In the genomic region with DNA sequence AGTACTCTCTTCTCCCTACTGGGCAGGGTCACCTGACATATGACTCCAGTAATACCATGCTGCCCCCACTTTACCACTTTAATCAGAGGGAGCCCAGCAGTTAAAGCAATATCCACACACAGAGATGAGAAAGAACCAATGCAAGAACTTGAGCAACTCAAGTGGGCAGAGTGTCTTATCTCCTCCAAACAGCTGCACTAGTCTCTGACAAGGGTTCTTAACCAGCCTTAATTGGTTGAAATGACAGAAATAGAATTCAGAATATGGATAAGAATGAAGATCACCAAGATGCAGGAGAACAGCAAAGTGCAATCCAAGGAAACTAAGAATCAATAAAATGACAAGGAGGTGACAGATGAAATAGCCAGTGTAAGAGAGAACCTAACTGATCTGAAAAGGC, we compare ENCODE assay signal across 1 cellular context.
A peak's percentile ranks its signal among the peaks of the same experiment; 100 is the strongest.
TF ChIP-seq lines count a peak whose summit lies in the region.

No MANE protein-coding gene starts in this region.

TF ChIP-seq in K562, 482 proteins besides CTCF, POLR2A, EP300 and RAD21 (continued from another document and continues in another):
- TF ChIP-seq BCLAF1 (IDR thresholded peaks at IDR 0.05; ENCODE audit: borderline replicate concordance in 1 of 2, control insufficient read depth in 1 of 2, low read depth in 2 of 2, low read length in 1 of 2) = no peak
- no peak for TF ChIP-seq GATAD2A (IDR thresholded peaks at IDR 0.05)
- TF ChIP-seq XRCC5 (IDR thresholded peaks at IDR 0.05; ENCODE audit: low read depth, low read length) = no peak
- no peak for TF ChIP-seq ELF4 (CRISPR knock-in tag; IDR thresholded peaks at IDR 0.05)
- peak; percentile 4; the same call in 1 of the 2 replicates for TF ChIP-seq JUND (IDR thresholded peaks at IDR 0.05; ENCODE audit: borderline replicate concordance, low read depth, low read length)
- TF ChIP-seq JUND (tag; IDR thresholded peaks at IDR 0.05; ENCODE audit: borderline replicate concordance, low read depth, low read length) = no peak; the same call in 2 of the 3 replicates
- TF ChIP-seq TFAM (CRISPR knock-in tag; conservative IDR thresholded peaks at IDR 0.05) = no peak
- TF ChIP-seq ZNF277 (CRISPR knock-in tag; IDR thresholded peaks at IDR 0.05; ENCODE audit: borderline replicate concordance) = no peak
- TF ChIP-seq TAF1 (IDR thresholded peaks at IDR 0.05; ENCODE audit: control insufficient read depth, extremely low read depth, insufficient read depth, low read length, severe bottlenecking) = no peak
- TF ChIP-seq MLX (CRISPR knock-in tag; conservative IDR thresholded peaks at IDR 0.05) = no peak
- TF ChIP-seq NRF1 (conservative IDR thresholded peaks at IDR 0.05 in 1 of 2, IDR thresholded peaks at IDR 0.05 in 1 of 2) = peak; percentile 38 to 56; a peak in 2 of 4 replicates
- TF ChIP-seq ZNF75A (CRISPR knock-in tag; IDR thresholded peaks at IDR 0.05) = no peak
- peak; percentile 92 for TF ChIP-seq TEAD4 (IDR thresholded peaks at IDR 0.05; ENCODE audit: low read length)
- TF ChIP-seq TEAD4 (CRISPR knock-in tag; IDR thresholded peaks at IDR 0.05; ENCODE audit: borderline replicate concordance) = no peak
- TF ChIP-seq SIN3A (IDR thresholded peaks at IDR 0.05; ENCODE audit: borderline replicate concordance in 2 of 2, control insufficient read depth in 1 of 2, low read depth in 2 of 2, low read length in 2 of 2) = no peak
- TF ChIP-seq CREB1 (IDR thresholded peaks at IDR 0.05) = peak; percentile 58; the same call in 1 of the 2 replicates
- TF ChIP-seq CREB1 (CRISPR knock-in tag; IDR thresholded peaks at IDR 0.05) = no peak
- peak; percentile 77 for TF ChIP-seq SMARCE1 (IDR thresholded peaks at IDR 0.05)
- TF ChIP-seq ZNF274 (IDR thresholded peaks at IDR 0.05; ENCODE audit: borderline replicate concordance, low read depth, low read length) = no peak
- no peak for TF ChIP-seq TCF7L2 (IDR thresholded peaks at IDR 0.05; ENCODE audit: low read depth, low read length)
- TF ChIP-seq EZH2 (IDR thresholded peaks at IDR 0.05; ENCODE audit: borderline replicate concordance, low read depth, low read length) = no peak
- TF ChIP-seq FOXA1 (IDR thresholded peaks at IDR 0.05; ENCODE audit: borderline replicate concordance) = no peak
- no peak for TF ChIP-seq IFI16 (CRISPR knock-in tag; IDR thresholded peaks at IDR 0.05)
- TF ChIP-seq TFAP4 (CRISPR knock-in tag; IDR thresholded peaks at IDR 0.05; ENCODE audit: borderline replicate concordance) = peak; percentile 61; the same call in 1 of the 2 replicates
- TF ChIP-seq ZNF586 (CRISPR knock-in tag; conservative IDR thresholded peaks at IDR 0.05) = no peak
- TF ChIP-seq CEBPB (tag; IDR thresholded peaks at IDR 0.05) = peak; percentile 90
- TF ChIP-seq SAFB (IDR thresholded peaks at IDR 0.05; ENCODE audit: borderline replicate concordance, low read depth, low read length) = no peak
- 0 out of 2 replicates have a peak, but pooled peaks have one; percentile 21 for TF ChIP-seq LCOR (CRISPR knock-in tag; IDR thresholded peaks at IDR 0.05)
- TF ChIP-seq ESRRA (IDR thresholded peaks at IDR 0.05; ENCODE audit: borderline replicate concordance, low read depth) = no peak
- TF ChIP-seq C11orf30 (IDR thresholded peaks at IDR 0.05; ENCODE audit: low read depth) = no peak
- peak; percentile 48; the same call in 1 of the 2 replicates for TF ChIP-seq CC2D1A (IDR thresholded peaks at IDR 0.05)
- TF ChIP-seq ETV1 (tag; conservative IDR thresholded peaks at IDR 0.05; ENCODE audit: low read depth) = no peak
- TF ChIP-seq ID3 (CRISPR knock-in tag; IDR thresholded peaks at IDR 0.05) = no peak
- no peak for TF ChIP-seq ID3 (tag; IDR thresholded peaks at IDR 0.05)
- TF ChIP-seq NBN (IDR thresholded peaks at IDR 0.05; ENCODE audit: low read depth) = 0 out of 2 replicates have a peak, but pooled peaks have one; percentile 30
- TF ChIP-seq ZFP36 (IDR thresholded peaks at IDR 0.05; ENCODE audit: low read depth, low read length, partially characterized antibody) = no peak
- TF ChIP-seq ELF1 (tag; IDR thresholded peaks at IDR 0.05) = no peak
- TF ChIP-seq PHF21A (IDR thresholded peaks at IDR 0.05; ENCODE audit: borderline replicate concordance, low read depth) = no peak
- TF ChIP-seq RB1 (IDR thresholded peaks at IDR 0.05; ENCODE audit: low read depth) = no peak
- no peak for TF ChIP-seq LARP7 (IDR thresholded peaks at IDR 0.05)
- no peak for TF ChIP-seq ZC3H4 (CRISPR knock-in tag; IDR thresholded peaks at IDR 0.05; ENCODE audit: borderline replicate concordance)
- TF ChIP-seq POLR3G (IDR thresholded peaks at IDR 0.05; ENCODE audit: extremely low read depth, insufficient read length, insufficient replicate concordance) = no peak
- TF ChIP-seq NR1H2 (CRISPR knock-in tag; IDR thresholded peaks at IDR 0.05) = no peak
- no peak for TF ChIP-seq PPARD (CRISPR knock-in tag; IDR thresholded peaks at IDR 0.05)
- no peak for TF ChIP-seq ZNF717 (CRISPR knock-in tag; IDR thresholded peaks at IDR 0.05)
- TF ChIP-seq MBD2 (IDR thresholded peaks at IDR 0.05; ENCODE audit: borderline replicate concordance, low read depth) = 0 out of 2 replicates have a peak, but pooled peaks have one; percentile 16
- no peak for TF ChIP-seq CCAR2 (IDR thresholded peaks at IDR 0.05; ENCODE audit: low read depth, low read length)
- TF ChIP-seq, protein P1, sequence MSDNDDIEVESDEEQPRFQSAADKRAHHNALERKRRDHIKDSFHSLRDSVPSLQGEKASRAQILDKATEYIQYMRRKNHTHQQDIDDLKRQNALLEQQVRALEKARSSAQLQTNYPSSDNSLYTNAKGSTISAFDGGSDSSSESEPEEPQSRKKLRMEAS (CRISPR knock-in tag; IDR thresholded peaks at IDR 0.05) = no peak
- peak; percentile 62 for TF ChIP-seq SOX6 (IDR thresholded peaks at IDR 0.05)
- no peak for TF ChIP-seq ARID2 (IDR thresholded peaks at IDR 0.05)
- no peak for TF ChIP-seq SP2 (IDR thresholded peaks at IDR 0.05; ENCODE audit: extremely low read depth, low read depth, low read length, poor library complexity, severe bottlenecking)
- TF ChIP-seq ZNF589 (CRISPR knock-in tag; IDR thresholded peaks at IDR 0.05; ENCODE audit: low read depth) = no peak
- no peak for TF ChIP-seq ZNF316 (IDR thresholded peaks at IDR 0.05)
- no peak for TF ChIP-seq HLTF (IDR thresholded peaks at IDR 0.05)
- no peak for TF ChIP-seq ZNF561 (CRISPR knock-in tag; conservative IDR thresholded peaks at IDR 0.05)
- no peak for TF ChIP-seq HMG20B (CRISPR knock-in tag; IDR thresholded peaks at IDR 0.05)
- no peak for TF ChIP-seq ZBTB12 (CRISPR knock-in tag; IDR thresholded peaks at IDR 0.05)
- TF ChIP-seq, protein P2, sequence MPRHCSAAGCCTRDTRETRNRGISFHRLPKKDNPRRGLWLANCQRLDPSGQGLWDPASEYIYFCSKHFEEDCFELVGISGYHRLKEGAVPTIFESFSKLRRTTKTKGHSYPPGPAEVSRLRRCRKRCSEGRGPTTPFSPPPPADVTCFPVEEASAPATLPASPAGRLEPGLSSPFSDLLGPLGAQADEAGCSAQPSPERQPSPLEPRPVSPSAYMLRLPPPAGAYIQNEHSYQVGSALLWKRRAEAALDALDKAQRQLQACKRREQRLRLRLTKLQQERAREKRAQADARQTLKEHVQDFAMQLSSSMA (CRISPR knock-in tag; IDR thresholded peaks at IDR 0.05) = no peak
- TF ChIP-seq CHD1 (IDR thresholded peaks at IDR 0.05; ENCODE audit: low read length) = no peak
- TF ChIP-seq ZFP30 (CRISPR knock-in tag; IDR thresholded peaks at IDR 0.05; ENCODE audit: borderline replicate concordance) = no peak
- TF ChIP-seq ADNP (tag; IDR thresholded peaks at IDR 0.05) = no peak
- peak; percentile 92 for TF ChIP-seq HMBOX1 (IDR thresholded peaks at IDR 0.05)
